ENCODE assay signal across 24 cellular contexts in genomic region chr20:47760686-47761477, GRCh38.
"Had no signal": no experiment of that assay in that cellular context is flagged by ENCODE, and none has a peak within 500 bp of the region (broad histone marks: within the 10 kb centered on the region; RNA-seq: fewer than 3 reads in every experiment).

No MANE protein-coding gene starts in this region.

- H3K4me2 ChIP-seq: KMS-11 had no signal

- H3K4me1 Mint-ChIP-seq: activated CD4-positive, alpha-beta T cell treated with anti-CD3 and anti-CD28 coated beads for 36 hours had no signal

- H3K27ac Mint-ChIP-seq: activated CD4-positive, alpha-beta T cell treated with anti-CD3 and anti-CD28 coated beads for 36 hours; activated CD8-positive, alpha-beta T cell treated with anti-CD3 and anti-CD28 coated beads, Interleukin-2, amount 10 ng/mL, durations not matched to agents 7 days and 5 days; activated naive CD8-positive, alpha-beta T cell treated with anti-CD3 and anti-CD28 coated beads, Interleukin-2, amount 10 ng/mL, durations not matched to agents 7 days and 5 days; T-helper 17 cell had no signal

- H3K36me3 ChIP-seq: adrenal gland, WERI-Rb-1 had no signal

- H3K9me3 ChIP-seq: adrenal gland, Peyer's patch had no signal

- H3K9me3 Mint-ChIP-seq: activated naive CD8-positive, alpha-beta T cell treated with anti-CD3 and anti-CD28 coated beads, Interleukin-2, amount 10 ng/mL, durations not matched to agents 7 days and 5 days had no signal

- H3K27ac ChIP-seq: adrenal gland, KMS-11, Peyer's patch, WERI-Rb-1 had no signal

- H3K4me1 ChIP-seq: Peyer's patch had no signal

- ATAC-seq: activated CD4-positive, alpha-beta T cell treated with anti-CD3 and anti-CD28 coated beads for 36 hours; activated CD8-positive, alpha-beta T cell treated with anti-CD3 and anti-CD28 coated beads, Interleukin-2, amount 10 ng/mL, durations not matched to agents 7 days and 5 days; T-helper 17 cell had no signal

- DNase-seq: activated CD4-positive, alpha-beta T cell treated with anti-CD3 and anti-CD28 coated beads for 36 hours; activated CD4-positive, alpha-beta T cell treated with anti-CD3 and anti-CD28 coated beads, Interleukin-2, amount 50 U/mL, for 1 hour; activated CD8-positive, alpha-beta memory T cell treated with anti-CD3 and anti-CD28 coated beads, Interleukin-2, amount 50 U/mL, for 48 hours; activated CD8-positive, alpha-beta T cell treated with anti-CD3 and anti-CD28 coated beads, Interleukin-2, amount 10 ng/mL, durations not matched to agents 7 days and 5 days; activated naive CD4-positive, alpha-beta T cell treated with anti-CD3 and anti-CD28 coated beads, Interleukin-2, amount 50 U/mL, for 16 hours; activated naive CD8-positive, alpha-beta T cell treated with anti-CD3 and anti-CD28 coated beads, Interleukin-2, amount 10 ng/mL, durations not matched to agents 7 days and 5 days; activated T-cell treated with anti-CD3 and anti-CD28 coated beads, Interleukin-2, amount 50 U/mL, for 1 hour; adrenal gland; cerebellar nuclear complex; MV-4-11; NCI-H1092 treated with DMSO at 0.1 percent for 48 hours; NCI-H1417 treated with DMSO at 0.1 percent for 48 hours; NCI-H1694; NCI-H2029; NCI-H2107; NCI-H345; NCI-H510A; NCI-H526 treated with DMSO at 0.1 percent for 48 hours; Peyer's patch; SHP77 treated with DMSO at 0.1 percent for 48 hours; T-helper 17 cell; T-helper 9 cell had no signal

- H3K36me3 Mint-ChIP-seq: activated naive CD8-positive, alpha-beta T cell treated with anti-CD3 and anti-CD28 coated beads, Interleukin-2, amount 10 ng/mL, durations not matched to agents 7 days and 5 days had no signal

- H3K4me3 Mint-ChIP-seq: activated CD4-positive, alpha-beta T cell treated with anti-CD3 and anti-CD28 coated beads for 36 hours; activated CD8-positive, alpha-beta T cell treated with anti-CD3 and anti-CD28 coated beads, Interleukin-2, amount 10 ng/mL, durations not matched to agents 7 days and 5 days; activated naive CD8-positive, alpha-beta T cell treated with anti-CD3 and anti-CD28 coated beads, Interleukin-2, amount 10 ng/mL, durations not matched to agents 7 days and 5 days; T-helper 17 cell had no signal

- H3K9ac ChIP-seq: KMS-11 had no signal

- H3K27me3 ChIP-seq: adrenal gland, Peyer's patch had no signal

- H3K4me3 ChIP-seq: adrenal gland, Peyer's patch had no signal
